In the genomic region with DNA sequence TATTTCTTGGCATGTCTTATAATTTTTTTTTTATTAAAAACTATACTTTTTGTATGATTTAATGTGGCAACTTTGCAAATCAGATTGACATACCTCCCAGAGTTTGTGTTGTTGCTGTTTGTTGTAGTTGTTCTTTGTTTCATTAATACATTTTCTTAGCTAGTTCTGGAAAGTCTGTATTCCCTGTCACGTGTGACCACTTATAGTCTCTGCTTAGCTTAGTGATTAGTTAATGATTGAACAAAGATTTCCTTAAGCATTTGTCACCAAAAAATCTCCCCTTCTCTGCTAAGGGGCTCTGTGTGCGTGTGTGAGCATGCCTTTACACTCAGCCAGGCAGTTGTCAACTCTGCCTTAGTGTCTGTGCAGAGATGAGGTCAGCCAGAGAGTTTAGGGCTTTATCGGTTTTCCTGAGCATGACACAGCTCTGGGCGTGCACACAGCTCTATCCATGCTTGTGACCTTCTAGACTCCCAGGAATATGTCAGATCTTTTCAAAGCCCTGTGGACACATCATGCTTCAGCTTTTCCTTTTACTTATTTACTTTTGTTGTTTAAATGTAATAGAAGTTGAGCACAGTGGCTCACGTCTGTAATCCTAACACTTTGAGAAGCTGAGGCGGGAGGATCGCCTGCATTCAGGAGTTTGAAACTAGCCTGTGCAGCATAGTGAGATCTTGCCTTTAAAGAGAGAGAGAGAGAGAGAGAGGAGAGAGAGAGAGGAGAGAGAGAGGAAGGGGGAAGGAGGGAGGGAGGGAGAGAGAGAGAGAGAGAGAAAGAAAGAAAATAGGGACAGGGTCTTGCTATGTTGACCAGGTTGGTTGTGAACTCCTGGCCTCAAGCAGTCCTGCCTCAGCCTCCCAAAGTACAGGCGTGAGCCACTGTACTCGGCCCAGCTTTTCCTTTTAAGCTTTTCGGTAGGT, we compare ENCODE assay signal across 1 cellular context.
TF ChIP-seq lines count a peak whose summit lies in the region.

No MANE protein-coding gene starts in this region.

TF ChIP-seq in GM12878, 131 proteins besides CTCF, POLR2A, EP300 and RAD21:
- no peak for TF ChIP-seq BMI1 (IDR thresholded peaks at IDR 0.05; ENCODE audit: borderline replicate concordance)
- no peak for TF ChIP-seq SMAD5 (IDR thresholded peaks at IDR 0.05; ENCODE audit: low read depth)
- TF ChIP-seq SUZ12 (IDR thresholded peaks at IDR 0.05; ENCODE audit: unreplicated experiment): no peak
- no peak for TF ChIP-seq ZNF384 (IDR thresholded peaks at IDR 0.05; ENCODE audit: borderline replicate concordance, low read depth, low read length)
- peak; percentile 47; the same call in 1 of the 2 replicates for TF ChIP-seq RAD51 (IDR thresholded peaks at IDR 0.05)
- TF ChIP-seq SMARCA5 (IDR thresholded peaks at IDR 0.05): no peak
- TF ChIP-seq ZNF24 (IDR thresholded peaks at IDR 0.05): no peak
- no peak for TF ChIP-seq JUNB (IDR thresholded peaks at IDR 0.05)
- TF ChIP-seq NBN (IDR thresholded peaks at IDR 0.05): no peak
- TF ChIP-seq POLR2AphosphoS5 (IDR thresholded peaks at IDR 0.05; ENCODE audit: low read length): no peak
- TF ChIP-seq, protein P1, sequence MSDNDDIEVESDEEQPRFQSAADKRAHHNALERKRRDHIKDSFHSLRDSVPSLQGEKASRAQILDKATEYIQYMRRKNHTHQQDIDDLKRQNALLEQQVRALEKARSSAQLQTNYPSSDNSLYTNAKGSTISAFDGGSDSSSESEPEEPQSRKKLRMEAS (IDR thresholded peaks at IDR 0.05; ENCODE audit: low read depth, low read length): no peak
- no peak for TF ChIP-seq ZNF622 (IDR thresholded peaks at IDR 0.05)
- no peak for TF ChIP-seq CBFB (IDR thresholded peaks at IDR 0.05; ENCODE audit: low read depth)
- no peak for TF ChIP-seq PAX8 (IDR thresholded peaks at IDR 0.05)
- no peak for TF ChIP-seq SPI1 (IDR thresholded peaks at IDR 0.05; ENCODE audit: borderline replicate concordance, insufficient read depth, low read depth, low read length)
- peak; percentile 53 for TF ChIP-seq ZZZ3 (IDR thresholded peaks at IDR 0.05; ENCODE audit: control insufficient read depth, insufficient read length, low read depth)
- no peak for TF ChIP-seq SKIL (IDR thresholded peaks at IDR 0.05; ENCODE audit: low read depth, poor library complexity, severe bottlenecking)
- no peak for TF ChIP-seq CHD2 (IDR thresholded peaks at IDR 0.05; ENCODE audit: borderline replicate concordance, low read depth, low read length)
- TF ChIP-seq GABPA (IDR thresholded peaks at IDR 0.05; ENCODE audit: low read depth): no peak
- TF ChIP-seq, protein P2, sequence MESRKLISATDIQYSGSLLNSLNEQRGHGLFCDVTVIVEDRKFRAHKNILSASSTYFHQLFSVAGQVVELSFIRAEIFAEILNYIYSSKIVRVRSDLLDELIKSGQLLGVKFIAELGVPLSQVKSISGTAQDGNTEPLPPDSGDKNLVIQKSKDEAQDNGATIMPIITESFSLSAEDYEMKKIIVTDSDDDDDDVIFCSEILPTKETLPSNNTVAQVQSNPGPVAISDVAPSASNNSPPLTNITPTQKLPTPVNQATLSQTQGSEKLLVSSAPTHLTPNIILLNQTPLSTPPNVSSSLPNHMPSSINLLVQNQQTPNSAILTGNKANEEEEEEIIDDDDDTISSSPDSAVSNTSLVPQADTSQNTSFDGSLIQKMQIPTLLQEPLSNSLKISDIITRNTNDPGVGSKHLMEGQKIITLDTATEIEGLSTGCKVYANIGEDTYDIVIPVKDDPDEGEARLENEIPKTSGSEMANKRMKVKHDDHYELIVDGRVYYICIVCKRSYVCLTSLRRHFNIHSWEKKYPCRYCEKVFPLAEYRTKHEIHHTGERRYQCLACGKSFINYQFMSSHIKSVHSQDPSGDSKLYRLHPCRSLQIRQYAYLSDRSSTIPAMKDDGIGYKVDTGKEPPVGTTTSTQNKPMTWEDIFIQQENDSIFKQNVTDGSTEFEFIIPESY (IDR thresholded peaks at IDR 0.05): no peak
- TF ChIP-seq BHLHE40 (IDR thresholded peaks at IDR 0.05; ENCODE audit: borderline replicate concordance in 1 of 2, low read depth in 2 of 2, low read length in 1 of 2): peak; percentile 42 to 58; a peak in 3 of 4 replicates
- no peak for TF ChIP-seq SP1 (IDR thresholded peaks at IDR 0.05; ENCODE audit: low read depth, low read length)
- TF ChIP-seq RFX5 (IDR thresholded peaks at IDR 0.05; ENCODE audit: low read depth, low read length): no peak
- no peak for TF ChIP-seq BACH1 (IDR thresholded peaks at IDR 0.05; ENCODE audit: borderline replicate concordance)
- 0 out of 2 replicates have a peak, but pooled peaks have one; percentile 2 for TF ChIP-seq MLLT1 (IDR thresholded peaks at IDR 0.05)
- TF ChIP-seq ZNF217 (IDR thresholded peaks at IDR 0.05): no peak
- no peak for TF ChIP-seq HDAC6 (IDR thresholded peaks at IDR 0.05; ENCODE audit: unreplicated experiment)
- 0 out of 2 replicates have a peak, but pooled peaks have one; percentile 37 for TF ChIP-seq ZNF687 (IDR thresholded peaks at IDR 0.05)
- TF ChIP-seq RCOR1 (conservative IDR thresholded peaks at IDR 0.05; ENCODE audit: low read depth, low read length): no peak
- TF ChIP-seq CEBPB (IDR thresholded peaks at IDR 0.05; ENCODE audit: borderline replicate concordance in 1 of 2, low read depth in 2 of 2, low read length in 2 of 2): no peak
- TF ChIP-seq FOS (IDR thresholded peaks at IDR 0.05; ENCODE audit: borderline replicate concordance, extremely low read depth, insufficient read length): no peak
- TF ChIP-seq NR2C2 (IDR thresholded peaks at IDR 0.05; ENCODE audit: borderline replicate concordance, control insufficient read depth, insufficient read length, low read depth): no peak
- 0 out of 2 replicates have a peak, but pooled peaks have one; percentile 44 for TF ChIP-seq HDGF (IDR thresholded peaks at IDR 0.05)
- no peak for TF ChIP-seq MEF2A (IDR thresholded peaks at IDR 0.05; ENCODE audit: insufficient read depth, low read depth, low read length)
- TF ChIP-seq, protein P3, sequence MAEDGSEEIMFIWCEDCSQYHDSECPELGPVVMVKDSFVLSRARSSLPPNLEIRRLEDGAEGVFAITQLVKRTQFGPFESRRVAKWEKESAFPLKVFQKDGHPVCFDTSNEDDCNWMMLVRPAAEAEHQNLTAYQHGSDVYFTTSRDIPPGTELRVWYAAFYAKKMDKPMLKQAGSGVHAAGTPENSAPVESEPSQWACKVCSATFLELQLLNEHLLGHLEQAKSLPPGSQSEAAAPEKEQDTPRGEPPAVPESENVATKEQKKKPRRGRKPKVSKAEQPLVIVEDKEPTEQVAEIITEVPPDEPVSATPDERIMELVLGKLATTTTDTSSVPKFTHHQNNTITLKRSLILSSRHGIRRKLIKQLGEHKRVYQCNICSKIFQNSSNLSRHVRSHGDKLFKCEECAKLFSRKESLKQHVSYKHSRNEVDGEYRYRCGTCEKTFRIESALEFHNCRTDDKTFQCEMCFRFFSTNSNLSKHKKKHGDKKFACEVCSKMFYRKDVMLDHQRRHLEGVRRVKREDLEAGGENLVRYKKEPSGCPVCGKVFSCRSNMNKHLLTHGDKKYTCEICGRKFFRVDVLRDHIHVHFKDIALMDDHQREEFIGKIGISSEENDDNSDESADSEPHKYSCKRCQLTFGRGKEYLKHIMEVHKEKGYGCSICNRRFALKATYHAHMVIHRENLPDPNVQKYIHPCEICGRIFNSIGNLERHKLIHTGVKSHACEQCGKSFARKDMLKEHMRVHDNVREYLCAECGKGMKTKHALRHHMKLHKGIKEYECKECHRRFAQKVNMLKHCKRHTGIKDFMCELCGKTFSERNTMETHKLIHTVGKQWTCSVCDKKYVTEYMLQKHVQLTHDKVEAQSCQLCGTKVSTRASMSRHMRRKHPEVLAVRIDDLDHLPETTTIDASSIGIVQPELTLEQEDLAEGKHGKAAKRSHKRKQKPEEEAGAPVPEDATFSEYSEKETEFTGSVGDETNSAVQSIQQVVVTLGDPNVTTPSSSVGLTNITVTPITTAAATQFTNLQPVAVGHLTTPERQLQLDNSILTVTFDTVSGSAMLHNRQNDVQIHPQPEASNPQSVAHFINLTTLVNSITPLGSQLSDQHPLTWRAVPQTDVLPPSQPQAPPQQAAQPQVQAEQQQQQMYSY (CRISPR knock-in tag; IDR thresholded peaks at IDR 0.05): no peak
